10 cellular contexts compared by ENCODE assay signal in genomic region chr5:125700380-125700856, GRCh38.
A peak's percentile ranks its signal among the peaks of the same experiment; 100 is the strongest.
DNase-seq lines count a peak whose midpoint lies in the region; ATAC-seq and TF ChIP-seq lines count a peak whose summit lies in the region.
"Had no signal": no experiment of that assay in that cellular context is flagged by ENCODE, and none has a peak within 500 bp of the region (broad histone marks: within the 10 kb centered on the region; RNA-seq: fewer than 3 reads in every experiment).

No MANE protein-coding gene starts in this region.

- DNase-seq in NCI-H82 (lab: John Stamatoyannopoulos, UW) (peak; percentile 2), NCI-H82 treated with DMSO at 0.1 percent for 48 hours (lab: John Stamatoyannopoulos, UW; ENCODE audit: unreplicated experiment) (no peak), SHP77 treated with DMSO at 0.1 percent for 48 hours (lab: John Stamatoyannopoulos, UW) (peak; percentile 95), kidney glomerular epithelial cell (lab: John Stamatoyannopoulos, UW) (peak; percentile 79), upper lobe of right lung (no peak), dermis blood vessel endothelial cell (no peak), suprapubic skin (ENCODE audit: low spot score in 2 of 2) (no peak)
- DNase-seq: posterior cingulate gyrus had no signal

- no peak for TF ChIP-seq POLR2A in suprapubic skin (IDR thresholded peaks at IDR 0.05)

- intact Hi-C loops in upper lobe of right lung (cut with DNase I): no loop called here

- H3K4me1 ChIP-seq in upper lobe of right lung (no peaks in the 10 kb centered on the region), suprapubic skin (peaks cover 11% of the 10 kb centered on the region)

- H3K4me3 ChIP-seq in upper lobe of right lung (peak overlapping the region; percentile 12), suprapubic skin (no peak overlapping the region)

- TF ChIP-seq CTCF in upper lobe of right lung (IDR thresholded peaks at IDR 0.05) (no peak), suprapubic skin (IDR thresholded peaks at IDR 0.05) (no peak)

- H3K27me3 ChIP-seq in upper lobe of right lung: no peaks in the 10 kb centered on the region
- H3K27me3 ChIP-seq in suprapubic skin: no peaks in the 10 kb centered on the region
- H3K27me3 ChIP-seq: tibial nerve had no signal

- peaks cover 11% of the 10 kb centered on the region for H3K9me3 ChIP-seq in upper lobe of right lung
- peaks cover 9% of the 10 kb centered on the region for H3K9me3 ChIP-seq in suprapubic skin

- H3K36me3 ChIP-seq in upper lobe of right lung (no peaks in the 10 kb centered on the region), suprapubic skin (no peaks in the 10 kb centered on the region)
- H3K36me3 ChIP-seq: tibial nerve had no signal

- ATAC-seq in upper lobe of right lung: peak; percentile 40
- ATAC-seq in HG02885 (IDR thresholded peaks at IDR 0.05; ENCODE audit: poor library complexity, unreplicated experiment): no peak

- no peak for TF ChIP-seq EP300 in suprapubic skin (IDR thresholded peaks at IDR 0.05)

- H3K27ac ChIP-seq in upper lobe of right lung (no peak overlapping the region), suprapubic skin (no peak overlapping the region)

- WGBS in suprapubic skin: 47% methylated on average over 8 of the region's 8 CpGs

Comparison
In these comparisons a context has a peak if more than half of its experiments do, and no peak if none do; other contexts are left out.
1. DNase-seq: peak in NCI-H82 (single experiment), SHP77 treated with DMSO at 0.1 percent for 48 hours (single experiment) and kidney glomerular epithelial cell (single experiment); none in NCI-H82 treated with DMSO at 0.1 percent for 48 hours (single experiment), upper lobe of right lung (single experiment), dermis blood vessel endothelial cell (single experiment) and suprapubic skin (0 of 2).